Comparison of ENCODE assay signal across 1 cellular context in the genomic region with DNA sequence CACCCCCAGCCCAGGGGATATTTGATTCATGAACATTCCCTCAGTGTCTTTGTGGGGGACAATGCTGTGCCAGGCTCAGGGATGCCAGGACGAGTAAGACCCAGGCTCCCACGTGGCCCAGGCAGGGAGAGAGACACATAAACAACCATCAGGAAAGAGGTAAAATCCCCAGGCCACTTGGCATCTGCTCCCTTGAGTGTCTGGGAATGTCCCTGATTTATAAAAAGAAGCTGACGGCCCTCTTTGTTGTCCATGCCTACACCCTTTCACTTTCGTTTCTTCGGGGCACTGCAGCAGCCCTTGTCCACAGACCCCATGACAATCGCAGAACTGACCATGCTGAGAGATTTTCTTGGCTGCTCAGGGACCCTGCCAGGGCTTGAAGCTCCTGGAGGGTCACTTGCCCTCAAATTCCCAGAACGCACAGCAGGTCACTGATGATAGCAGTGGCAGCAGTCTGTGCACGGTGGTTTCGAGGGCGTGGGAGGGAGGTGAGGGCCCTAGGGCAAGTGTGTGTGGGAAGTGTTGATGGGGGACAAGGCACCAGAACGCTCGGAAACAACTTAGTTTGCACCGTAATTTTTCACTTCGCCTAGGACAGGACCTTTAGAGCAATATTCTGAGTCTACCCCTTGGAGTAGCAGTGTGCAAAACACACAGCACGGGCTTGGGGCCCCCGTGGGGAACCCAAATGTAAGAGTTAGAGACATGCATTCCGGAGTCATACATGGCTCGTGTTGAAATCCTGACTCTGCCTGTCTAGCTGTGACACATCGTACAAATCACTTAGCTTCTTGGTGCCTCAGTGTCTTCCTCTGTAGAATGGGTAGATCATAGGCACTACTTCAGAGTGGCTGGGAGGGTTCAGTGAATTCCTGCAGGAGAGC.
TF ChIP-seq lines count a peak whose summit lies in the region.

No MANE protein-coding gene starts in this region.

TF ChIP-seq in K562, 482 proteins besides CTCF, POLR2A, EP300 and RAD21:
- peak; percentile 89 for TF ChIP-seq RBM25 (IDR thresholded peaks at IDR 0.05; ENCODE audit: low read depth, low read length, severe bottlenecking)
- TF ChIP-seq BACH1 (tag; IDR thresholded peaks at IDR 0.05) = 0 out of 2 replicates have a peak, but pooled peaks have one; percentile 20
- TF ChIP-seq ZNF589 (CRISPR knock-in tag; IDR thresholded peaks at IDR 0.05; ENCODE audit: low read depth) = 0 out of 2 replicates have a peak, but pooled peaks have one; percentile 8
- TF ChIP-seq KDM1A (IDR thresholded peaks at IDR 0.05) = peak in 1 of 2 experiments; percentile 40; a peak in 1 of 4 replicates
- no peak for TF ChIP-seq ARNT (IDR thresholded peaks at IDR 0.05)
- TF ChIP-seq ATF1 (CRISPR knock-in tag; IDR thresholded peaks at IDR 0.05) = no peak
- no peak for TF ChIP-seq ATF1 (tag; IDR thresholded peaks at IDR 0.05)
- TF ChIP-seq, protein P1, sequence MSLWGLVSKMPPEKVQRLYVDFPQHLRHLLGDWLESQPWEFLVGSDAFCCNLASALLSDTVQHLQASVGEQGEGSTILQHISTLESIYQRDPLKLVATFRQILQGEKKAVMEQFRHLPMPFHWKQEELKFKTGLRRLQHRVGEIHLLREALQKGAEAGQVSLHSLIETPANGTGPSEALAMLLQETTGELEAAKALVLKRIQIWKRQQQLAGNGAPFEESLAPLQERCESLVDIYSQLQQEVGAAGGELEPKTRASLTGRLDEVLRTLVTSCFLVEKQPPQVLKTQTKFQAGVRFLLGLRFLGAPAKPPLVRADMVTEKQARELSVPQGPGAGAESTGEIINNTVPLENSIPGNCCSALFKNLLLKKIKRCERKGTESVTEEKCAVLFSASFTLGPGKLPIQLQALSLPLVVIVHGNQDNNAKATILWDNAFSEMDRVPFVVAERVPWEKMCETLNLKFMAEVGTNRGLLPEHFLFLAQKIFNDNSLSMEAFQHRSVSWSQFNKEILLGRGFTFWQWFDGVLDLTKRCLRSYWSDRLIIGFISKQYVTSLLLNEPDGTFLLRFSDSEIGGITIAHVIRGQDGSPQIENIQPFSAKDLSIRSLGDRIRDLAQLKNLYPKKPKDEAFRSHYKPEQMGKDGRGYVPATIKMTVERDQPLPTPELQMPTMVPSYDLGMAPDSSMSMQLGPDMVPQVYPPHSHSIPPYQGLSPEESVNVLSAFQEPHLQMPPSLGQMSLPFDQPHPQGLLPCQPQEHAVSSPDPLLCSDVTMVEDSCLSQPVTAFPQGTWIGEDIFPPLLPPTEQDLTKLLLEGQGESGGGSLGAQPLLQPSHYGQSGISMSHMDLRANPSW (CRISPR knock-in tag; IDR thresholded peaks at IDR 0.05) = no peak
- no peak for TF ChIP-seq ERF (CRISPR knock-in tag; IDR thresholded peaks at IDR 0.05)
- TF ChIP-seq ZNF3 (CRISPR knock-in tag; IDR thresholded peaks at IDR 0.05) = no peak
- peak; percentile 75 for TF ChIP-seq ADNP (tag; IDR thresholded peaks at IDR 0.05)
- TF ChIP-seq CBFA2T3 (IDR thresholded peaks at IDR 0.05) = 0 out of 2 replicates have a peak, but pooled peaks have one; percentile 11
- TF ChIP-seq CBX1 (IDR thresholded peaks at IDR 0.05; ENCODE audit: low read depth) = peak; percentile 62; the same call in 1 of the 2 replicates
- TF ChIP-seq, protein P2, sequence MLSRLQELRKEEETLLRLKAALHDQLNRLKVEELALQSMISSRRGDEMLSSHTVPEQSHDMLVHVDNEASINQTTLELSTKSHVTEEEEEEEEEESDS (CRISPR knock-in tag; IDR thresholded peaks at IDR 0.05) = no peak
- no peak for TF ChIP-seq SAP30 (IDR thresholded peaks at IDR 0.05; ENCODE audit: borderline replicate concordance, insufficient read depth, low read depth, low read length, poor library complexity, severe bottlenecking)
- peak; percentile 95 for TF ChIP-seq CHD4 (IDR thresholded peaks at IDR 0.05; ENCODE audit: insufficient read depth, insufficient replicate concordance, low read depth, low read length, poor library complexity, severe bottlenecking)
- TF ChIP-seq, protein P3, sequence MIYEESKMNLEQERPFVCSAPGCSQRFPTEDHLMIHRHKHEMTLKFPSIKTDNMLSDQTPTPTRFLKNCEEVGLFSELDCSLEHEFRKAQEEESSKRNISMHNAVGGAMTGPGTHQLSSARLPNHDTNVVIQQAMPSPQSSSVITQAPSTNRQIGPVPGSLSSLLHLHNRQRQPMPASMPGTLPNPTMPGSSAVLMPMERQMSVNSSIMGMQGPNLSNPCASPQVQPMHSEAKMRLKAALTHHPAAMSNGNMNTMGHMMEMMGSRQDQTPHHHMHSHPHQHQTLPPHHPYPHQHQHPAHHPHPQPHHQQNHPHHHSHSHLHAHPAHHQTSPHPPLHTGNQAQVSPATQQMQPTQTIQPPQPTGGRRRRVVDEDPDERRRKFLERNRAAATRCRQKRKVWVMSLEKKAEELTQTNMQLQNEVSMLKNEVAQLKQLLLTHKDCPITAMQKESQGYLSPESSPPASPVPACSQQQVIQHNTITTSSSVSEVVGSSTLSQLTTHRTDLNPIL (CRISPR knock-in tag; IDR thresholded peaks at IDR 0.05) = 0 out of 2 replicates have a peak, but pooled peaks have one; percentile 8
- TF ChIP-seq PTRF (tag; IDR thresholded peaks at IDR 0.05) = no peak
- TF ChIP-seq BCOR (IDR thresholded peaks at IDR 0.05) = peak; percentile 73; the same call in 1 of the 2 replicates
- TF ChIP-seq MTA2 (IDR thresholded peaks at IDR 0.05; ENCODE audit: low read depth) = no peak
- TF ChIP-seq, protein P4, sequence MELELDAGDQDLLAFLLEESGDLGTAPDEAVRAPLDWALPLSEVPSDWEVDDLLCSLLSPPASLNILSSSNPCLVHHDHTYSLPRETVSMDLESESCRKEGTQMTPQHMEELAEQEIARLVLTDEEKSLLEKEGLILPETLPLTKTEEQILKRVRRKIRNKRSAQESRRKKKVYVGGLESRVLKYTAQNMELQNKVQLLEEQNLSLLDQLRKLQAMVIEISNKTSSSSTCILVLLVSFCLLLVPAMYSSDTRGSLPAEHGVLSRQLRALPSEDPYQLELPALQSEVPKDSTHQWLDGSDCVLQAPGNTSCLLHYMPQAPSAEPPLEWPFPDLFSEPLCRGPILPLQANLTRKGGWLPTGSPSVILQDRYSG (tag; conservative IDR thresholded peaks at IDR 0.05; ENCODE audit: low read depth) = peak; percentile 68
- TF ChIP-seq HDAC2 (IDR thresholded peaks at IDR 0.05) = peak; percentile 41; the same call in 1 of the 2 replicates
- TF ChIP-seq, protein P5, sequence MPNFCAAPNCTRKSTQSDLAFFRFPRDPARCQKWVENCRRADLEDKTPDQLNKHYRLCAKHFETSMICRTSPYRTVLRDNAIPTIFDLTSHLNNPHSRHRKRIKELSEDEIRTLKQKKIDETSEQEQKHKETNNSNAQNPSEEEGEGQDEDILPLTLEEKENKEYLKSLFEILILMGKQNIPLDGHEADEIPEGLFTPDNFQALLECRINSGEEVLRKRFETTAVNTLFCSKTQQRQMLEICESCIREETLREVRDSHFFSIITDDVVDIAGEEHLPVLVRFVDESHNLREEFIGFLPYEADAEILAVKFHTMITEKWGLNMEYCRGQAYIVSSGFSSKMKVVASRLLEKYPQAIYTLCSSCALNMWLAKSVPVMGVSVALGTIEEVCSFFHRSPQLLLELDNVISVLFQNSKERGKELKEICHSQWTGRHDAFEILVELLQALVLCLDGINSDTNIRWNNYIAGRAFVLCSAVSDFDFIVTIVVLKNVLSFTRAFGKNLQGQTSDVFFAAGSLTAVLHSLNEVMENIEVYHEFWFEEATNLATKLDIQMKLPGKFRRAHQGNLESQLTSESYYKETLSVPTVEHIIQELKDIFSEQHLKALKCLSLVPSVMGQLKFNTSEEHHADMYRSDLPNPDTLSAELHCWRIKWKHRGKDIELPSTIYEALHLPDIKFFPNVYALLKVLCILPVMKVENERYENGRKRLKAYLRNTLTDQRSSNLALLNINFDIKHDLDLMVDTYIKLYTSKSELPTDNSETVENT (CRISPR knock-in tag; IDR thresholded peaks at IDR 0.05) = no peak
- TF ChIP-seq, protein P6, sequence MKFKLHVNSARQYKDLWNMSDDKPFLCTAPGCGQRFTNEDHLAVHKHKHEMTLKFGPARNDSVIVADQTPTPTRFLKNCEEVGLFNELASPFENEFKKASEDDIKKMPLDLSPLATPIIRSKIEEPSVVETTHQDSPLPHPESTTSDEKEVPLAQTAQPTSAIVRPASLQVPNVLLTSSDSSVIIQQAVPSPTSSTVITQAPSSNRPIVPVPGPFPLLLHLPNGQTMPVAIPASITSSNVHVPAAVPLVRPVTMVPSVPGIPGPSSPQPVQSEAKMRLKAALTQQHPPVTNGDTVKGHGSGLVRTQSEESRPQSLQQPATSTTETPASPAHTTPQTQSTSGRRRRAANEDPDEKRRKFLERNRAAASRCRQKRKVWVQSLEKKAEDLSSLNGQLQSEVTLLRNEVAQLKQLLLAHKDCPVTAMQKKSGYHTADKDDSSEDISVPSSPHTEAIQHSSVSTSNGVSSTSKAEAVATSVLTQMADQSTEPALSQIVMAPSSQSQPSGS (CRISPR knock-in tag; IDR thresholded peaks at IDR 0.05) = no peak
- no peak for TF ChIP-seq POLR2G (IDR thresholded peaks at IDR 0.05; ENCODE audit: low read depth, low read length)
- TF ChIP-seq ZNF766 (CRISPR knock-in tag; conservative IDR thresholded peaks at IDR 0.05) = peak; percentile 53; the same call in 1 of the 2 replicates
